Comparison of ENCODE assay signal across 8 cellular contexts in genomic region chr5:136686192-136686872, GRCh38.
DNase-seq lines count a peak whose midpoint lies in the region; ATAC-seq and TF ChIP-seq lines count a peak whose summit lies in the region.

No MANE protein-coding gene starts in this region.

- H3K27me3 ChIP-seq in right lobe of liver = no peaks in the 10 kb centered on the region

- peaks cover 0 to 14% of the 10 kb centered on the region in 2 donors for H3K36me3 Mint-ChIP-seq in activated naive CD4-positive, alpha-beta T cell treated with anti-CD3 and anti-CD28 coated beads, Interleukin-2, amount 50 U/mL, for 72 hours

- no peak overlapping the region for H3K27ac ChIP-seq in right lobe of liver

- H3K4me1 ChIP-seq in right lobe of liver = no peaks in the 10 kb centered on the region

- WGBS in right lobe of liver (ENCODE audit: insufficient coverage, low coverage, low lambda C conversion rate, missing lambda C conversion rate) = 0% methylated on average over 1 of the region's 1 CpG

- H3K36me3 ChIP-seq in right lobe of liver = no peaks in the 10 kb centered on the region

- intact Hi-C loops in right lobe of liver (cut with DNase I) = no loop called here

- DNase-seq in EL (peak; percentile 54), LNCaP clone FGC (ENCODE audit: low read depth) (peak; percentile 6), amniotic epithelial cell (ENCODE audit: low read depth) (peak; percentile 85), right lobe of liver (no peak), retina (no peak), NCI-H510A treated with DMSO at 0.1 percent for 48 hours (lab: John Stamatoyannopoulos, UW) (no peak)
- no peak for DNase-seq in activated naive CD4-positive, alpha-beta T cell treated with anti-CD3 and anti-CD28 coated beads, Interleukin-2, amount 50 U/mL, for 72 hours (ENCODE audit: low spot score in 2 of 2)

- H3K27ac Mint-ChIP-seq in activated naive CD4-positive, alpha-beta T cell treated with anti-CD3 and anti-CD28 coated beads, Interleukin-2, amount 50 U/mL, for 72 hours = no peak overlapping the region

- ATAC-seq in right lobe of liver (peak in 2 of 4 donors; percentile 21 to 34), HG03039 (IDR thresholded peaks at IDR 0.05; ENCODE audit: unreplicated experiment) (no peak)
- ATAC-seq in activated naive CD4-positive, alpha-beta T cell treated with anti-CD3 and anti-CD28 coated beads, Interleukin-2, amount 50 U/mL, for 72 hours = no peak

- no peak for TF ChIP-seq POLR2A in right lobe of liver (IDR thresholded peaks at IDR 0.05)

- TF ChIP-seq CTCF in LNCaP clone FGC (IDR thresholded peaks at IDR 0.05; ENCODE audit: control insufficient read depth, extremely low read depth, insufficient read depth) = peak; percentile 71
- peak in 3 of 4 donors; percentile 19 to 31 (median 31) for TF ChIP-seq CTCF in right lobe of liver (IDR thresholded peaks at IDR 0.05)

- H3K4me3 ChIP-seq in LNCaP clone FGC (ENCODE audit: low read depth, low read length) = no peak overlapping the region
- H3K4me3 ChIP-seq in right lobe of liver = no peak overlapping the region

- peaks cover 9 to 36% of the 10 kb centered on the region in 2 donors for H3K9me3 Mint-ChIP-seq in activated naive CD4-positive, alpha-beta T cell treated with anti-CD3 and anti-CD28 coated beads, Interleukin-2, amount 50 U/mL, for 72 hours

- H3K9me3 ChIP-seq in right lobe of liver = no peaks in the 10 kb centered on the region

Comparison
In these comparisons a context has a peak if more than half of its experiments do, and no peak if none do; other contexts are left out.
1. DNase-seq: peak in EL (single experiment), LNCaP clone FGC (single experiment) and amniotic epithelial cell (single experiment); none in right lobe of liver (0 of 3), retina (single experiment), NCI-H510A treated with DMSO at 0.1 percent for 48 hours (single experiment) and activated naive CD4-positive, alpha-beta T cell treated with anti-CD3 and anti-CD28 coated beads, Interleukin-2, amount 50 U/mL, for 72 hours (0 of 2).